In genomic region chr2:10089565-10090183, GRCh38 we compare ENCODE assay signal across 18 cellular contexts. TPM values are rescaled to one million over a fixed set of nuclear protein-coding genes. Genes with fewer than 3 reads are reported as not detected.
DNase-seq lines count a peak whose midpoint lies in the region; ATAC-seq and TF ChIP-seq lines count a peak whose summit lies in the region.
"Had no signal": no experiment of that assay in that cellular context is flagged by ENCODE, and none has a peak within 500 bp of the region (broad histone marks: within the 10 kb centered on the region; RNA-seq: fewer than 3 reads in every experiment).

No MANE protein-coding gene starts in this region.

- intact Hi-C loops in OCI-LY7 (cut with micrococcal nuclease; ENCODE audit: unreplicated experiment), result no loop called here

- TF ChIP-seq CTCF in OCI-LY7 (conservative IDR thresholded peaks at IDR 0.05; ENCODE audit: low read length), result no peak

- H3K4me1 ChIP-seq in OCI-LY7 (ENCODE audit: insufficient read depth, low read length, poor library complexity, severe bottlenecking), result peaks cover 12% of the 10 kb centered on the region

- H3K9me3 ChIP-seq in OCI-LY7 (ENCODE audit: low read length), result no peaks in the 10 kb centered on the region
- H3K9me3 ChIP-seq: vagina had no signal

- H3K4me3 ChIP-seq in OCI-LY7 (ENCODE audit: low read depth, low read length, poor library complexity, severe bottlenecking), result no peak overlapping the region
- H3K4me3 ChIP-seq: vagina had no signal

- no peaks in the 10 kb centered on the region for H4K20me1 ChIP-seq in OCI-LY7 (ENCODE audit: insufficient read depth, low read length)

- in situ Hi-C loops in Caki2 (cut with HindIII; ENCODE audit: low pct_unique_long_range_greater_than_20kb, low sequenced_read_pairs), result no loop called here

- ATAC-seq in GM19463 (IDR thresholded peaks at IDR 0.05; ENCODE audit: unreplicated experiment) (peak; percentile 36), HG03135 (IDR thresholded peaks at IDR 0.05; ENCODE audit: unreplicated experiment) (peak; percentile 54)
- ATAC-seq: activated CD8-positive, alpha-beta T cell treated with anti-CD3 and anti-CD28 coated beads, Interleukin-2, amount 10 ng/mL, durations not matched to agents 7 days and 5 days had no signal

- H3K27ac ChIP-seq in OCI-LY7 (ENCODE audit: low read depth, low read length, poor library complexity, severe bottlenecking), result no peak overlapping the region
- H3K27ac ChIP-seq: RWPE1, vagina had no signal

- peak overlapping the region; percentile 38 for H3K4me2 ChIP-seq in OCI-LY7 (ENCODE audit: low read length)

- H2AFZ ChIP-seq in OCI-LY7 (ENCODE audit: low read length), result peak overlapping the region; percentile 51

- no TSS peak for BruUV-seq in OCI-LY7 (replicated peaks; lab: Mats Ljungman, UMichigan)

- DNase-seq in Caki2 (ENCODE audit: low read depth) (peak; percentile 31), OCI-LY7 (ENCODE audit: low spot score) (no peak), dedifferentiated amniotic fluid mesenchymal stem cell (ENCODE audit: extremely low spot score) (no peak), ecto neural progenitor cell (ENCODE audit: low spot score) (no peak), DMS153 (lab: John Stamatoyannopoulos, UW) (no peak)
- no peak for DNase-seq in activated CD4-positive, alpha-beta T cell treated with anti-CD3 and anti-CD28 coated beads for 4 hours
- DNase-seq: activated CD8-positive, alpha-beta T cell treated with anti-CD3 and anti-CD28 coated beads, Interleukin-2, amount 10 ng/mL, durations not matched to agents 7 days and 5 days; CD4-positive, CD25-positive, alpha-beta regulatory T cell; central memory CD4-positive, alpha-beta T cell; DND-41; effector memory CD4-positive, alpha-beta T cell; NCI-H82; SW 1271 had no signal

- POLR2A ChIA-PET in OCI-LY7 (lab: Charles Lee), result interaction anchor here (0.6 to 2.3 kb wide), 4 partner anchors 18 to 360 kb away, joined by 3 to 7 read pairs (median 3); no protein-coding TSS in a partner anchor

- H3K9me2 ChIP-seq in OCI-LY7 (ENCODE audit: insufficient read depth, low read length), result no peaks in the 10 kb centered on the region

- no peaks in the 10 kb centered on the region for H3K79me2 ChIP-seq in OCI-LY7 (ENCODE audit: insufficient read depth, low read depth, low read length)

- H3K36me3 ChIP-seq in OCI-LY7 (ENCODE audit: insufficient read depth, low read length), result no peaks in the 10 kb centered on the region
- H3K36me3 ChIP-seq: vagina had no signal

- CTCF ChIA-PET in OCI-LY7 (lab: Charles Lee; ENCODE audit: unreplicated experiment), result no interaction called here

RNA-seq across cellular contexts. Expression of gene CYS1, which starts 9.5 kb away (rescaled TPM):
- 3.2 and 5.7 TPM in 2 replicates for total RNA-seq in Caki2 (2014; rRNA removed; shearing (Covaris generic); ENCODE audit: low replicate concordance)
- total RNA-seq in OCI-LY7 (2014; rRNA removed; shearing (Covaris generic)), result not detected in 2 replicates
- total RNA-seq in OCI-LY7 (2022), result 0.17 and 0.68 TPM in 2 replicates
- total RNA-seq: CD4-positive, CD25-positive, alpha-beta regulatory T cell; neural crest cell had no signal

RNA-seq across cellular contexts. Expression of gene RRM2, which starts 32.9 kb away (rescaled TPM):
- 14.7 and 19.4 TPM in 2 replicates for total RNA-seq in Caki2 (2014; rRNA removed; shearing (Covaris generic); ENCODE audit: low replicate concordance)
- total RNA-seq in OCI-LY7 (2014; rRNA removed; shearing (Covaris generic)), result 181 and 222 TPM in 2 replicates
- 313 and 324 TPM in 2 replicates for total RNA-seq in OCI-LY7 (2022)

RNA-seq across cellular contexts. Expression of gene KLF11, which starts 46.3 kb away (rescaled TPM):
- total RNA-seq in Caki2 (2014; rRNA removed; shearing (Covaris generic); ENCODE audit: low replicate concordance), result 11.7 and 13.1 TPM in 2 replicates
- total RNA-seq in OCI-LY7 (2014; rRNA removed; shearing (Covaris generic)), result 6.3 and 6.5 TPM in 2 replicates
- 14.9 and 15.8 TPM in 2 replicates for total RNA-seq in OCI-LY7 (2022)
